Comparison of ENCODE assay signal across 16 cellular contexts in genomic region chr12:115118177-115118724, GRCh38.
A peak's percentile ranks its signal among the peaks of the same experiment; 100 is the strongest.
DNase-seq lines count a peak whose midpoint lies in the region; ATAC-seq, FAIRE-seq and TF ChIP-seq lines count a peak whose summit lies in the region.
"Had no signal": no experiment of that assay in that cellular context is flagged by ENCODE, and none has a peak within 500 bp of the region (broad histone marks: within the 10 kb centered on the region; RNA-seq: fewer than 3 reads in every experiment).

No MANE protein-coding gene starts in this region.

- no peak for DNase-seq in HepG2 (ENCODE audit: low spot score)
- no peak for DNase-seq in right lobe of liver
- peak; percentile 8 to 12 for DNase-seq in fibroblast of lung (ENCODE audit: low read depth in 2 of 2)
- DNase-seq in kidney: no peak
- no peak for DNase-seq in glomerular visceral epithelial cell (ENCODE audit: extremely low spot score)
- no peak for DNase-seq in RWPE1 (ENCODE audit: low spot score)
- DNase-seq in gastrocnemius medialis: no peak
- DNase-seq: AML-193, Calu3, DMS 273 treated with DMSO at 0.1 percent for 48 hours, HCEC 1CT, HFFc6 had no signal

- intact Hi-C loops in HepG2 (cut with micrococcal nuclease; ENCODE audit: unreplicated experiment) (no loop called here), right lobe of liver (cut with DNase I) (no loop called here), kidney (cut with DNase I) (no loop called here), gastrocnemius medialis (cut with DNase I; ENCODE audit: low total_unique reads) (no loop called here)

- no TSS peak for BruUV-seq in HepG2 (replicated peaks; lab: Mats Ljungman, UMichigan)

- in situ Hi-C loops in HepG2 (cut with HindIII; ENCODE audit: extremely low pct_ligation_motif_present, low pct_unique_long_range_greater_than_20kb): no loop called here
- in situ Hi-C loops in gastrocnemius medialis (cut with MboI; ENCODE audit: low sequenced_read_pairs in 4 of 4): no loop called here

- peaks cover 0 to 3% of the 10 kb centered on the region in 2 experiments; a peak in 1 of 5 replicates for H3K27me3 ChIP-seq in HepG2 (ENCODE audit: control insufficient read depth in 1 of 2, insufficient read depth in 2 of 2, low read length in 2 of 2)
- H3K27me3 ChIP-seq in right lobe of liver: no peaks in the 10 kb centered on the region
- no peaks in the 10 kb centered on the region for H3K27me3 ChIP-seq in fibroblast of lung (ENCODE audit: control insufficient read depth, insufficient read depth, low read length)
- no peaks in the 10 kb centered on the region for H3K27me3 ChIP-seq in gastrocnemius medialis
- H3K27me3 ChIP-seq: BLaER1 had no signal

- H2AFZ ChIP-seq in HepG2 (ENCODE audit: low read length) (no peak overlapping the region), fibroblast of lung (ENCODE audit: low read length) (no peak overlapping the region)

- no peak for ATAC-seq in HepG2
- ATAC-seq in right lobe of liver: no peak
- no peak for ATAC-seq in gastrocnemius medialis
- no peak for ATAC-seq in HG02763 (IDR thresholded peaks at IDR 0.05; ENCODE audit: unreplicated experiment)

- H4K20me1 ChIP-seq in HepG2 (ENCODE audit: insufficient read depth, low read length) (no peaks in the 10 kb centered on the region), fibroblast of lung (ENCODE audit: control insufficient read depth, extremely low read depth, insufficient read depth, low read length) (no peaks in the 10 kb centered on the region)
- H4K20me1 ChIP-seq: BLaER1 had no signal

- TF ChIP-seq RAD21 in HepG2 (CRISPR knock-in tag; IDR thresholded peaks at IDR 0.05): no peak

- 16% methylated on average over 3 of the region's 3 CpGs for WGBS in HepG2 (ENCODE audit: low lambda C conversion rate)
- WGBS in right lobe of liver (ENCODE audit: insufficient coverage, low coverage, low lambda C conversion rate, missing lambda C conversion rate): 75% methylated on average over 3 of the region's 3 CpGs

- H3K9me3 ChIP-seq in HepG2 (ENCODE audit: low read length) (no peaks in the 10 kb centered on the region), right lobe of liver (no peaks in the 10 kb centered on the region), fibroblast of lung (ENCODE audit: control insufficient read depth, insufficient read depth, low read depth, low read length) (no peaks in the 10 kb centered on the region), kidney (ENCODE audit: control insufficient read depth in 1 of 2, low read length in 2 of 2) (no peaks in the 10 kb centered on the region), gastrocnemius medialis (no peaks in the 10 kb centered on the region)

- H3K4me2 ChIP-seq in HepG2 (ENCODE audit: low read depth, low read length) (no peak overlapping the region), fibroblast of lung (ENCODE audit: extremely low read depth, insufficient read depth, low read length) (no peak overlapping the region)
- H3K4me2 ChIP-seq: BLaER1 had no signal

- FAIRE-seq in HepG2 (lab: Jason Lieb, UNC): no peak
- peak; percentile 35 for FAIRE-seq in kidney (lab: Jason Lieb, UNC)
- FAIRE-seq: GM18507 had no signal

- TF ChIP-seq POLR2A in HepG2 (IDR thresholded peaks at IDR 0.05; ENCODE audit: insufficient read depth in 1 of 2, low read depth in 2 of 2, low read length in 2 of 2) (no peak), right lobe of liver (IDR thresholded peaks at IDR 0.05) (no peak), gastrocnemius medialis (IDR thresholded peaks at IDR 0.05) (no peak)

- POLR2A ChIA-PET in HepG2 (lab: Yijun Ruan, JAX): interaction anchor here (0.8 kb wide), 1 partner anchor 30 kb away, joined by 3 read pairs; no protein-coding TSS in a partner anchor
- POLR2A ChIA-PET in RWPE1 (lab: Yijun Ruan, JAX; ENCODE audit: low non-redundant PET): interaction anchor here (0.6 kb wide), 1 partner anchor 433 kb away, joined by 4 read pairs; no protein-coding TSS in a partner anchor

- H3K4me3 ChIP-seq in HepG2 (replicated peaks in 1 of 3; ENCODE audit: insufficient read depth in 1 of 3, low read depth in 2 of 3, low read length in 3 of 3) (no peak overlapping the region), right lobe of liver (no peak overlapping the region), fibroblast of lung (replicated peaks in 1 of 4; ENCODE audit: control extremely low read depth in 1 of 4, insufficient read depth in 1 of 4, low read depth in 3 of 4, low read length in 4 of 4) (no peak overlapping the region), kidney (ENCODE audit: low read length in 2 of 2) (no peak overlapping the region), gastrocnemius medialis (no peak overlapping the region)
- H3K4me3 ChIP-seq: BLaER1 had no signal

- H3K4me1 ChIP-seq in HepG2 (ENCODE audit: insufficient read depth, low read length): no peaks in the 10 kb centered on the region
- no peaks in the 10 kb centered on the region for H3K4me1 ChIP-seq in right lobe of liver
- H3K4me1 ChIP-seq in fibroblast of lung (ENCODE audit: control insufficient read depth, extremely low read depth, insufficient read depth, low read length): no peaks in the 10 kb centered on the region
- H3K4me1 ChIP-seq in kidney (ENCODE audit: control insufficient read depth in 1 of 2, insufficient read depth in 1 of 2, low read depth in 1 of 2, low read length in 2 of 2): no peaks in the 10 kb centered on the region
- no peaks in the 10 kb centered on the region for H3K4me1 ChIP-seq in gastrocnemius medialis
- H3K4me1 ChIP-seq: BLaER1 had no signal

- TF ChIP-seq EP300 in HepG2 (IDR thresholded peaks at IDR 0.05; ENCODE audit: low read depth in 2 of 2, low read length in 2 of 2): peak in 1 of 2 experiments; percentile 37; a peak in 1 of 4 replicates
- TF ChIP-seq EP300 in HepG2 (CRISPR knock-in tag; IDR thresholded peaks at IDR 0.05; ENCODE audit: borderline replicate concordance): no peak

- H3K27ac ChIP-seq in HepG2 (ENCODE audit: extremely low read length, insufficient read depth, low read length) (no peak overlapping the region), right lobe of liver (no peak overlapping the region), fibroblast of lung (ENCODE audit: insufficient read depth, low read length) (no peak overlapping the region), kidney (ENCODE audit: low read depth in 2 of 2, low read length in 2 of 2) (no peak overlapping the region), RWPE1 (no peak overlapping the region), gastrocnemius medialis (no peak overlapping the region)
- H3K27ac ChIP-seq: 22Rv1, BLaER1 had no signal

- H3K36me3 ChIP-seq in HepG2 (replicated peaks in 1 of 2; ENCODE audit: control insufficient read depth in 1 of 2, insufficient read depth in 2 of 2, low read length in 2 of 2): no peaks in the 10 kb centered on the region
- H3K36me3 ChIP-seq in right lobe of liver: no peaks in the 10 kb centered on the region
- H3K36me3 ChIP-seq in fibroblast of lung (ENCODE audit: control insufficient read depth, insufficient read depth, low read length): no peaks in the 10 kb centered on the region
- H3K36me3 ChIP-seq in kidney (ENCODE audit: control insufficient read depth in 1 of 2, insufficient read depth in 2 of 2, low read length in 2 of 2): no peaks in the 10 kb centered on the region
- H3K36me3 ChIP-seq in gastrocnemius medialis: no peaks in the 10 kb centered on the region
- H3K36me3 ChIP-seq: BLaER1 had no signal

- H3K9ac ChIP-seq in HepG2 (ENCODE audit: insufficient read depth, low read depth, low read length) (no peak overlapping the region), fibroblast of lung (ENCODE audit: insufficient read depth, low read length) (no peak overlapping the region), kidney (ENCODE audit: low read length in 2 of 2) (no peak overlapping the region)
- H3K9ac ChIP-seq: BLaER1 had no signal

- no peak for TF ChIP-seq CTCF in HepG2 (CRISPR knock-in tag; IDR thresholded peaks at IDR 0.05)
- TF ChIP-seq CTCF in right lobe of liver (IDR thresholded peaks at IDR 0.05): no peak
- no peak for TF ChIP-seq CTCF in fibroblast of lung (conservative IDR thresholded peaks at IDR 0.05 in 1 of 2, IDR thresholded peaks at IDR 0.05 in 1 of 2; ENCODE audit: low read depth in 1 of 2, low read length in 2 of 2)
- no peak for TF ChIP-seq CTCF in kidney (IDR thresholded peaks at IDR 0.05; ENCODE audit: borderline replicate concordance, extremely low read depth, insufficient read depth)
- TF ChIP-seq CTCF in RWPE1 (conservative IDR thresholded peaks at IDR 0.05; ENCODE audit: low read depth): no peak
- TF ChIP-seq CTCF in gastrocnemius medialis (IDR thresholded peaks at IDR 0.05 in 4 of 5, conservative IDR thresholded peaks at IDR 0.05 in 1 of 5): no peak

- H3K79me2 ChIP-seq in HepG2 (ENCODE audit: insufficient read depth, low read length) (no peaks in the 10 kb centered on the region), fibroblast of lung (ENCODE audit: control insufficient read depth, insufficient read depth, low read length) (no peaks in the 10 kb centered on the region)

- CTCF ChIA-PET in HepG2 (lab: Yijun Ruan, JAX; ENCODE audit: low intra/inter-chr PET ratio, low total read pairs): no interaction called here
- CTCF ChIA-PET in RWPE1 (lab: Yijun Ruan, JAX): interaction anchor here (0.7 kb wide), 1 partner anchor 279 kb away, joined by 3 read pairs; no protein-coding TSS in a partner anchor

TF ChIP-seq in HepG2, 621 proteins besides CTCF, POLR2A, EP300 and RAD21 (continues in another document):
- no peak for TF ChIP-seq HOMEZ (CRISPR knock-in tag; IDR thresholded peaks at IDR 0.05; ENCODE audit: low read depth)

Comparison
In these comparisons a context has a peak if more than half of its experiments do, and no peak if none do; other contexts are left out.
1. DNase-seq: peak in fibroblast of lung (2 of 2); none in HepG2 (single experiment), right lobe of liver (0 of 3), kidney (single experiment), glomerular visceral epithelial cell (single experiment), RWPE1 (single experiment) and gastrocnemius medialis (0 of 2).